ENCODE assay signal across 13 cellular contexts in genomic region chr10:14782691-14783363, GRCh38. TPM values are rescaled to one million over a fixed set of nuclear protein-coding genes. Genes with fewer than 3 reads are reported as not detected.
A peak's percentile ranks its signal among the peaks of the same experiment; 100 is the strongest.
DNase-seq lines count a peak whose midpoint lies in the region; ATAC-seq and TF ChIP-seq lines count a peak whose summit lies in the region.
"Had no signal": no experiment of that assay in that cellular context is flagged by ENCODE, and none has a peak within 500 bp of the region (broad histone marks: within the 10 kb centered on the region; RNA-seq: fewer than 3 reads in every experiment).

No MANE protein-coding gene starts in this region.

- ATAC-seq in HG03565 (IDR thresholded peaks at IDR 0.05; ENCODE audit: unreplicated experiment): no peak

- no peaks in the 10 kb centered on the region for H3K36me3 ChIP-seq in WERI-Rb-1

- no peaks in the 10 kb centered on the region for H3K27me3 ChIP-seq in WERI-Rb-1 (ENCODE audit: insufficient read depth, low read depth, severe bottlenecking)

- H3K27ac ChIP-seq in WERI-Rb-1: no peak overlapping the region
- H3K27ac ChIP-seq: coronary artery, left ventricle myocardium inferior had no signal

- TF ChIP-seq CTCF in WERI-Rb-1 (IDR thresholded peaks at IDR 0.05; ENCODE audit: low read depth, low read length): no peak

- no peak overlapping the region for H3K4me3 ChIP-seq in WERI-Rb-1 (ENCODE audit: low read depth, low read length)
- H3K4me3 ChIP-seq: coronary artery, left ventricle myocardium inferior, smooth muscle cell had no signal

- DNase-seq in Caki2 (ENCODE audit: low read depth) (peak; percentile 80), Kasumi-1 (lab: John Stamatoyannopoulos, UW) (peak; percentile 78 to 90), amniotic stem cell (lab: John Stamatoyannopoulos, UW) (peak; percentile 2), lung microvascular endothelial cell (ENCODE audit: low read depth in 2 of 2) (peak; percentile 97 to 98), GM19240 (ENCODE audit: insufficient read length, low spot score) (no peak), MV-4-11 (lab: John Stamatoyannopoulos, UW) (no peak), WERI-Rb-1 (no peak)
- DNase-seq: activated CD4-positive, alpha-beta T cell treated with anti-CD3 and anti-CD28 coated beads, Interleukin-2, amount 50 U/mL, for 4 hours; left ventricle myocardium inferior; NCI-H82 had no signal

- in situ Hi-C loops in Caki2 (cut with HindIII; ENCODE audit: low pct_unique_long_range_greater_than_20kb, low sequenced_read_pairs): no loop called here

- H3K9me3 ChIP-seq in WERI-Rb-1 (ENCODE audit: severe bottlenecking): no peaks in the 10 kb centered on the region

RNA-seq across cellular contexts. Expression of gene FAM107B, which starts 8.1 kb away (rescaled TPM):
- total RNA-seq in Caki2 (2014; rRNA removed; shearing (Covaris generic); ENCODE audit: low replicate concordance): 95.9 and 125 TPM in 2 replicates
- 54.6 and 68.2 TPM in 2 replicates for total RNA-seq in lung microvascular endothelial cell

RNA-seq across cellular contexts. Expression of gene CDNF, which starts 55.0 kb away (rescaled TPM):
- 0.34 TPM in 1 of 2 replicates, not detected in the other for total RNA-seq in Caki2 (2014; rRNA removed; shearing (Covaris generic); ENCODE audit: low replicate concordance)
- total RNA-seq in lung microvascular endothelial cell: 0.40 and 0.44 TPM in 2 replicates

RNA-seq across cellular contexts. Expression of gene HSPA14, which starts 55.3 kb away (rescaled TPM):
- total RNA-seq in Caki2 (2014; rRNA removed; shearing (Covaris generic); ENCODE audit: low replicate concordance): 31.6 and 52.8 TPM in 2 replicates
- total RNA-seq in lung microvascular endothelial cell: 8.7 and 10.0 TPM in 2 replicates

RNA-seq across cellular contexts. Expression of gene MSANTD7, which starts 55.3 kb away (rescaled TPM):
- total RNA-seq in Caki2 (2014; rRNA removed; shearing (Covaris generic); ENCODE audit: low replicate concordance): 13.4 and 17.4 TPM in 2 replicates
- total RNA-seq in lung microvascular endothelial cell: 11.6 and 16.1 TPM in 2 replicates

Comparison
In these comparisons a context has a peak if more than half of its experiments do, and no peak if none do; other contexts are left out.
1. DNase-seq: peak in Caki2 (single experiment), Kasumi-1 (2 of 2), amniotic stem cell (single experiment) and lung microvascular endothelial cell (2 of 2); none in GM19240 (single experiment), MV-4-11 (single experiment) and WERI-Rb-1 (single experiment).